ENCODE assay signal across 1 cellular context in the genomic region with DNA sequence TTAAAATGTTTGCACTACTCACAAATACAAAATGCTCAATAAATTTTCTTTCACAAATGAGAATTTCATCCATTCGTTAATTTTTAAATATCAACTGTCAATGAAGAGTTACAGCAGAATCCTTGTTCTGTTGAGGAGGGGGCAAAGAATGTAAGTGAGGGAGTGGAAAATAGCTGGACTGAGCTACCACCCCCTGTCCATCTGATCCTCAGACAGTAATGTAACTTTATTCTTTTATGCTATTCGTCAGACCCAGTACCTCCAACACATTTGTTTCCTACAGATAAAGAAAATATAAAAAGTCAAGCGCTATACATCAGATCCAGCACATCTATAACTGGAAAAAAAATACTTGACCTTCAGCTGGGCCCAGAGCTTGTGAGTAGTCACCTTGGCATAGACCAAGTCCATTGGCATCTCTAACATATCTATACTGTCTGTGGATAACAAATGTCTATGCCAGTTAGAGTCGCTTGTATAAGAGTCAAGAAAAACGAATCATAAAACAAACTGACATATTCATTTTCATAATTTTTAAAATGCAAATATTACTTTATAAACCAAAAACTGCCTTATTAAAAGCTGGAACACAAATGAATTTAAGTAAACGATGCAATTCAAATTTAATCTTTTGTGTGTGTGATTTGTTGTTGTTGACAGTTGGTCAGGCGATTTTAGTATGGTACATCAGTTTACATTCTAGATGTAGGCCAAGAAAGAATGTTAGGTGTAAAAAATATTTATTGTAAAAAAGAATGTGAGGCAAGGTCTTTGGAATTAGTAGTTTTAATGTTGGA.
TF ChIP-seq lines count a peak whose summit lies in the region.

No MANE protein-coding gene starts in this region.

TF ChIP-seq in K562, 482 proteins besides CTCF, POLR2A, EP300 and RAD21 (continued from another document and continues in another):
- TF ChIP-seq, protein P1, sequence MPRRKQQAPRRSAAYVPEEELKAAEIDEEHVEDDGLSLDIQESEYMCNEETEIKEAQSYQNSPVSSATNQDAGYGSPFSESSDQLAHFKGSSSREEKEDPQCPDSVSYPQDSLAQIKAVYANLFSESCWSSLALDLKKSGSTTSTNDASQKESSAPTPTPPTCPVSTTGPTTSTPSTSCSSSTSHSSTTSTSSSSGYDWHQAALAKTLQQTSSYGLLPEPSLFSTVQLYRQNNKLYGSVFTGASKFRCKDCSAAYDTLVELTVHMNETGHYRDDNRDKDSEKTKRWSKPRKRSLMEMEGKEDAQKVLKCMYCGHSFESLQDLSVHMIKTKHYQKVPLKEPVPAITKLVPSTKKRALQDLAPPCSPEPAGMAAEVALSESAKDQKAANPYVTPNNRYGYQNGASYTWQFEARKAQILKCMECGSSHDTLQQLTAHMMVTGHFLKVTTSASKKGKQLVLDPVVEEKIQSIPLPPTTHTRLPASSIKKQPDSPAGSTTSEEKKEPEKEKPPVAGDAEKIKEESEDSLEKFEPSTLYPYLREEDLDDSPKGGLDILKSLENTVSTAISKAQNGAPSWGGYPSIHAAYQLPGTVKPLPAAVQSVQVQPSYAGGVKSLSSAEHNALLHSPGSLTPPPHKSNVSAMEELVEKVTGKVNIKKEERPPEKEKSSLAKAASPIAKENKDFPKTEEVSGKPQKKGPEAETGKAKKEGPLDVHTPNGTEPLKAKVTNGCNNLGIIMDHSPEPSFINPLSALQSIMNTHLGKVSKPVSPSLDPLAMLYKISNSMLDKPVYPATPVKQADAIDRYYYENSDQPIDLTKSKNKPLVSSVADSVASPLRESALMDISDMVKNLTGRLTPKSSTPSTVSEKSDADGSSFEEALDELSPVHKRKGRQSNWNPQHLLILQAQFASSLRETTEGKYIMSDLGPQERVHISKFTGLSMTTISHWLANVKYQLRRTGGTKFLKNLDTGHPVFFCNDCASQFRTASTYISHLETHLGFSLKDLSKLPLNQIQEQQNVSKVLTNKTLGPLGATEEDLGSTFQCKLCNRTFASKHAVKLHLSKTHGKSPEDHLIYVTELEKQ (CRISPR knock-in tag; IDR thresholded peaks at IDR 0.05): no peak
- TF ChIP-seq, protein P2, sequence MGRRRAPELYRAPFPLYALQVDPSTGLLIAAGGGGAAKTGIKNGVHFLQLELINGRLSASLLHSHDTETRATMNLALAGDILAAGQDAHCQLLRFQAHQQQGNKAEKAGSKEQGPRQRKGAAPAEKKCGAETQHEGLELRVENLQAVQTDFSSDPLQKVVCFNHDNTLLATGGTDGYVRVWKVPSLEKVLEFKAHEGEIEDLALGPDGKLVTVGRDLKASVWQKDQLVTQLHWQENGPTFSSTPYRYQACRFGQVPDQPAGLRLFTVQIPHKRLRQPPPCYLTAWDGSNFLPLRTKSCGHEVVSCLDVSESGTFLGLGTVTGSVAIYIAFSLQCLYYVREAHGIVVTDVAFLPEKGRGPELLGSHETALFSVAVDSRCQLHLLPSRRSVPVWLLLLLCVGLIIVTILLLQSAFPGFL (CRISPR knock-in tag; IDR thresholded peaks at IDR 0.05): no peak
- TF ChIP-seq GATAD2A (IDR thresholded peaks at IDR 0.05) (no peak), PHF21A (IDR thresholded peaks at IDR 0.05; ENCODE audit: borderline replicate concordance, low read depth) (no peak; the same call in 1 of the 2 replicates), CBFA2T3 (IDR thresholded peaks at IDR 0.05) (no peak), NFIC (IDR thresholded peaks at IDR 0.05) (no peak), ZSCAN32 (CRISPR knock-in tag; IDR thresholded peaks at IDR 0.05) (no peak), ZFP30 (CRISPR knock-in tag; IDR thresholded peaks at IDR 0.05; ENCODE audit: borderline replicate concordance) (0 out of 2 replicates have a peak, but pooled peaks have one; percentile 8), NELFE (IDR thresholded peaks at IDR 0.05; ENCODE audit: insufficient read depth, insufficient read length) (no peak), POLR2AphosphoS5 (IDR thresholded peaks at IDR 0.05; ENCODE audit: control insufficient read depth, insufficient read depth, low read depth, low read length) (peak; percentile 80), TRIM24 (IDR thresholded peaks at IDR 0.05) (no peak), HNRNPLL (IDR thresholded peaks at IDR 0.05; ENCODE audit: low read depth, low read length, poor library complexity, severe bottlenecking) (no peak), ILF3 (IDR thresholded peaks at IDR 0.05; ENCODE audit: borderline replicate concordance) (no peak), NCOA6 (IDR thresholded peaks at IDR 0.05) (no peak), CHD2 (IDR thresholded peaks at IDR 0.05; ENCODE audit: low read depth, low read length) (no peak), ZFPM2 (CRISPR knock-in tag; IDR thresholded peaks at IDR 0.05) (peak; percentile 44; the same call in 1 of the 2 replicates), ZNF507 (tag; conservative IDR thresholded peaks at IDR 0.05) (no peak), DDX20 (tag; IDR thresholded peaks at IDR 0.05; ENCODE audit: low read depth) (no peak), ESRRB (CRISPR knock-in tag; IDR thresholded peaks at IDR 0.05; ENCODE audit: borderline replicate concordance) (no peak), SETDB1 (IDR thresholded peaks at IDR 0.05; ENCODE audit: low read length) (no peak), SOX6 (IDR thresholded peaks at IDR 0.05) (no peak), PTRF (tag; IDR thresholded peaks at IDR 0.05) (no peak), WHSC1 (IDR thresholded peaks at IDR 0.05; ENCODE audit: low read length) (no peak), CBX2 (IDR thresholded peaks at IDR 0.05; ENCODE audit: insufficient read depth, low read length, poor library complexity, severe bottlenecking) (no peak), FOXK1 (CRISPR knock-in tag; IDR thresholded peaks at IDR 0.05; ENCODE audit: borderline replicate concordance) (peak; percentile 44; the same call in 1 of the 2 replicates), RBM39 (optimal IDR thresholded peaks at IDR 0.05; ENCODE audit: low read depth, low read length) (no peak), TCFL5 (CRISPR knock-in tag; conservative IDR thresholded peaks at IDR 0.05) (no peak)
- TF ChIP-seq, protein P3, sequence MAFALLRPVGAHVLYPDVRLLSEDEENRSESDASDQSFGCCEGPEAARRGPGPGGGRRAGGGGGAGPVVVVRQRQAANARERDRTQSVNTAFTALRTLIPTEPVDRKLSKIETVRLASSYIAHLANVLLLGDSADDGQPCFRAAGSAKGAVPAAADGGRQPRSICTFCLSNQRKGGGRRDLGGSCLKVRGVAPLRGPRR (CRISPR knock-in tag; IDR thresholded peaks at IDR 0.05): no peak
- TF ChIP-seq, protein P4, sequence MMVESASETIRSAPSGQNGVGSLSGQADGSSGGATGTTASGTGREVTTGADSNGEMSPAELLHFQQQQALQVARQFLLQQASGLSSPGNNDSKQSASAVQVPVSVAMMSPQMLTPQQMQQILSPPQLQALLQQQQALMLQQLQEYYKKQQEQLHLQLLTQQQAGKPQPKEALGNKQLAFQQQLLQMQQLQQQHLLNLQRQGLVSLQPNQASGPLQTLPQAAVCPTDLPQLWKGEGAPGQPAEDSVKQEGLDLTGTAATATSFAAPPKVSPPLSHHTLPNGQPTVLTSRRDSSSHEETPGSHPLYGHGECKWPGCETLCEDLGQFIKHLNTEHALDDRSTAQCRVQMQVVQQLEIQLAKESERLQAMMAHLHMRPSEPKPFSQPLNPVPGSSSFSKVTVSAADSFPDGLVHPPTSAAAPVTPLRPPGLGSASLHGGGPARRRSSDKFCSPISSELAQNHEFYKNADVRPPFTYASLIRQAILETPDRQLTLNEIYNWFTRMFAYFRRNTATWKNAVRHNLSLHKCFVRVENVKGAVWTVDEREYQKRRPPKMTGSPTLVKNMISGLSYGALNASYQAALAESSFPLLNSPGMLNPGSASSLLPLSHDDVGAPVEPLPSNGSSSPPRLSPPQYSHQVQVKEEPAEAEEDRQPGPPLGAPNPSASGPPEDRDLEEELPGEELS (CRISPR knock-in tag; IDR thresholded peaks at IDR 0.05; ENCODE audit: borderline replicate concordance): peak; percentile 69; the same call in 1 of the 2 replicates
- TF ChIP-seq, protein P5, sequence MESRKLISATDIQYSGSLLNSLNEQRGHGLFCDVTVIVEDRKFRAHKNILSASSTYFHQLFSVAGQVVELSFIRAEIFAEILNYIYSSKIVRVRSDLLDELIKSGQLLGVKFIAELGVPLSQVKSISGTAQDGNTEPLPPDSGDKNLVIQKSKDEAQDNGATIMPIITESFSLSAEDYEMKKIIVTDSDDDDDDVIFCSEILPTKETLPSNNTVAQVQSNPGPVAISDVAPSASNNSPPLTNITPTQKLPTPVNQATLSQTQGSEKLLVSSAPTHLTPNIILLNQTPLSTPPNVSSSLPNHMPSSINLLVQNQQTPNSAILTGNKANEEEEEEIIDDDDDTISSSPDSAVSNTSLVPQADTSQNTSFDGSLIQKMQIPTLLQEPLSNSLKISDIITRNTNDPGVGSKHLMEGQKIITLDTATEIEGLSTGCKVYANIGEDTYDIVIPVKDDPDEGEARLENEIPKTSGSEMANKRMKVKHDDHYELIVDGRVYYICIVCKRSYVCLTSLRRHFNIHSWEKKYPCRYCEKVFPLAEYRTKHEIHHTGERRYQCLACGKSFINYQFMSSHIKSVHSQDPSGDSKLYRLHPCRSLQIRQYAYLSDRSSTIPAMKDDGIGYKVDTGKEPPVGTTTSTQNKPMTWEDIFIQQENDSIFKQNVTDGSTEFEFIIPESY (CRISPR knock-in tag; IDR thresholded peaks at IDR 0.05): peak; percentile 46; the same call in 1 of the 2 replicates
- TF ChIP-seq, protein P6, sequence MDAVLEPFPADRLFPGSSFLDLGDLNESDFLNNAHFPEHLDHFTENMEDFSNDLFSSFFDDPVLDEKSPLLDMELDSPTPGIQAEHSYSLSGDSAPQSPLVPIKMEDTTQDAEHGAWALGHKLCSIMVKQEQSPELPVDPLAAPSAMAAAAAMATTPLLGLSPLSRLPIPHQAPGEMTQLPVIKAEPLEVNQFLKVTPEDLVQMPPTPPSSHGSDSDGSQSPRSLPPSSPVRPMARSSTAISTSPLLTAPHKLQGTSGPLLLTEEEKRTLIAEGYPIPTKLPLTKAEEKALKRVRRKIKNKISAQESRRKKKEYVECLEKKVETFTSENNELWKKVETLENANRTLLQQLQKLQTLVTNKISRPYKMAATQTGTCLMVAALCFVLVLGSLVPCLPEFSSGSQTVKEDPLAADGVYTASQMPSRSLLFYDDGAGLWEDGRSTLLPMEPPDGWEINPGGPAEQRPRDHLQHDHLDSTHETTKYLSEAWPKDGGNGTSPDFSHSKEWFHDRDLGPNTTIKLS (IDR thresholded peaks at IDR 0.05; ENCODE audit: borderline replicate concordance, low read depth): no peak
- TF ChIP-seq, protein P7, sequence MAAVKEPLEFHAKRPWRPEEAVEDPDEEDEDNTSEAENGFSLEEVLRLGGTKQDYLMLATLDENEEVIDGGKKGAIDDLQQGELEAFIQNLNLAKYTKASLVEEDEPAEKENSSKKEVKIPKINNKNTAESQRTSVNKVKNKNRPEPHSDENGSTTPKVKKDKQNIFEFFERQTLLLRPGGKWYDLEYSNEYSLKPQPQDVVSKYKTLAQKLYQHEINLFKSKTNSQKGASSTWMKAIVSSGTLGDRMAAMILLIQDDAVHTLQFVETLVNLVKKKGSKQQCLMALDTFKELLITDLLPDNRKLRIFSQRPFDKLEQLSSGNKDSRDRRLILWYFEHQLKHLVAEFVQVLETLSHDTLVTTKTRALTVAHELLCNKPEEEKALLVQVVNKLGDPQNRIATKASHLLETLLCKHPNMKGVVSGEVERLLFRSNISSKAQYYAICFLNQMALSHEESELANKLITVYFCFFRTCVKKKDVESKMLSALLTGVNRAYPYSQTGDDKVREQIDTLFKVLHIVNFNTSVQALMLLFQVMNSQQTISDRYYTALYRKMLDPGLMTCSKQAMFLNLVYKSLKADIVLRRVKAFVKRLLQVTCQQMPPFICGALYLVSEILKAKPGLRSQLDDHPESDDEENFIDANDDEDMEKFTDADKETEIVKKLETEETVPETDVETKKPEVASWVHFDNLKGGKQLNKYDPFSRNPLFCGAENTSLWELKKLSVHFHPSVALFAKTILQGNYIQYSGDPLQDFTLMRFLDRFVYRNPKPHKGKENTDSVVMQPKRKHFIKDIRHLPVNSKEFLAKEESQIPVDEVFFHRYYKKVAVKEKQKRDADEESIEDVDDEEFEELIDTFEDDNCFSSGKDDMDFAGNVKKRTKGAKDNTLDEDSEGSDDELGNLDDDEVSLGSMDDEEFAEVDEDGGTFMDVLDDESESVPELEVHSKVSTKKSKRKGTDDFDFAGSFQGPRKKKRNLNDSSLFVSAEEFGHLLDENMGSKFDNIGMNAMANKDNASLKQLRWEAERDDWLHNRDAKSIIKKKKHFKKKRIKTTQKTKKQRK (IDR thresholded peaks at IDR 0.05; ENCODE audit: borderline replicate concordance, low read depth, low read length): no peak
- TF ChIP-seq, protein P8, sequence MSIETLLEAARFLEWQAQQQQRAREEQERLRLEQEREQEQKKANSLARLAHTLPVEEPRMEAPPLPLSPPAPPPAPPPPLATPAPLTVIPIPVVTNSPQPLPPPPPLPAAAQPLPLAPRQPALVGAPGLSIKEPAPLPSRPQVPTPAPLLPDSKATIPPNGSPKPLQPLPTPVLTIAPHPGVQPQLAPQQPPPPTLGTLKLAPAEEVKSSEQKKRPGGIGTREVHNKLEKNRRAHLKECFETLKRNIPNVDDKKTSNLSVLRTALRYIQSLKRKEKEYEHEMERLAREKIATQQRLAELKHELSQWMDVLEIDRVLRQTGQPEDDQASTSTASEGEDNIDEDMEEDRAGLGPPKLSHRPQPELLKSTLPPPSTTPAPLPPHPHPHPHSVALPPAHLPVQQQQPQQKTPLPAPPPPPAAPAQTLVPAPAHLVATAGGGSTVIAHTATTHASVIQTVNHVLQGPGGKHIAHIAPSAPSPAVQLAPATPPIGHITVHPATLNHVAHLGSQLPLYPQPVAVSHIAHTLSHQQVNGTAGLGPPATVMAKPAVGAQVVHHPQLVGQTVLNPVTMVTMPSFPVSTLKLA (conservative IDR thresholded peaks at IDR 0.05): no peak; a peak in 1 of 4 replicates
- TF ChIP-seq, protein P9, sequence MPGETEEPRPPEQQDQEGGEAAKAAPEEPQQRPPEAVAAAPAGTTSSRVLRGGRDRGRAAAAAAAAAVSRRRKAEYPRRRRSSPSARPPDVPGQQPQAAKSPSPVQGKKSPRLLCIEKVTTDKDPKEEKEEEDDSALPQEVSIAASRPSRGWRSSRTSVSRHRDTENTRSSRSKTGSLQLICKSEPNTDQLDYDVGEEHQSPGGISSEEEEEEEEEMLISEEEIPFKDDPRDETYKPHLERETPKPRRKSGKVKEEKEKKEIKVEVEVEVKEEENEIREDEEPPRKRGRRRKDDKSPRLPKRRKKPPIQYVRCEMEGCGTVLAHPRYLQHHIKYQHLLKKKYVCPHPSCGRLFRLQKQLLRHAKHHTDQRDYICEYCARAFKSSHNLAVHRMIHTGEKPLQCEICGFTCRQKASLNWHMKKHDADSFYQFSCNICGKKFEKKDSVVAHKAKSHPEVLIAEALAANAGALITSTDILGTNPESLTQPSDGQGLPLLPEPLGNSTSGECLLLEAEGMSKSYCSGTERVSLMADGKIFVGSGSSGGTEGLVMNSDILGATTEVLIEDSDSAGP (CRISPR knock-in tag; IDR thresholded peaks at IDR 0.05): no peak
